23 cellular contexts compared by ENCODE assay signal in the genomic region with DNA sequence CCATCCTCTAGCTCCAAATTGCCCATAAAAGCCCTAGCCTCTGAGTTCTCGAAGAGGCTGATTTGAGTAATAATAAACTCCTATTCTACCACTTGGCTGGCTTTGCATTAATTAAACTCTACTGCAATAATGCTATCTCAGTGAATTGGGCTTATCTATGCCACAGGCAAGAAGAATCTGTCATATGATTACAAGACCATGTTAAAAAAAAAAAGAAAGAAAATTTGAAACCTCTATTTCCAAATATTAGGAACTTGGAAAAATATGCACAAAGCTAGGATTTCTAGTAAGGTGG. TPM values are rescaled to one million over a fixed set of nuclear protein-coding genes. Genes with fewer than 3 reads are reported as not detected.
"Had no signal": no experiment of that assay in that cellular context is flagged by ENCODE, and none has a peak within 500 bp of the region (broad histone marks: within the 10 kb centered on the region; RNA-seq: fewer than 3 reads in every experiment).

No MANE protein-coding gene starts in this region.

- H3K36me3 ChIP-seq: colonic mucosa, gastrocnemius medialis, left ventricle myocardium inferior, right atrium auricular region, tibial nerve had no signal

- H3K4me2 ChIP-seq: hepatocyte had no signal

- ATAC-seq: activated CD4-positive, alpha-beta T cell treated with anti-CD3 and anti-CD28 coated beads for 36 hours; activated CD8-positive, alpha-beta memory T cell treated with anti-CD3 and anti-CD28 coated beads, Interleukin-2, amount 10 ng/mL, durations not matched to agents 7 days and 5 days; activated CD8-positive, alpha-beta T cell treated with anti-CD3 and anti-CD28 coated beads, Interleukin-2, amount 10 ng/mL, durations not matched to agents 7 days and 5 days; activated naive CD8-positive, alpha-beta T cell treated with anti-CD3 and anti-CD28 coated beads, Interleukin-2, amount 50 U/mL, for 24 hours; gastrocnemius medialis; naive thymus-derived CD4-positive, alpha-beta T cell had no signal

- H3K9me3 ChIP-seq: colonic mucosa, gastrocnemius medialis, left ventricle myocardium inferior, right atrium auricular region, tibial nerve had no signal

- H3K4me1 ChIP-seq: colonic mucosa, gastrocnemius medialis, right atrium auricular region had no signal

- H3K27me3 ChIP-seq: colonic mucosa, gastrocnemius medialis, hepatocyte, right atrium auricular region, tibial nerve had no signal

- H3K36me3 Mint-ChIP-seq: activated CD8-positive, alpha-beta memory T cell treated with anti-CD3 and anti-CD28 coated beads, Interleukin-2, amount 10 ng/mL, durations not matched to agents 7 days and 5 days; activated naive CD4-positive, alpha-beta T cell treated with anti-CD3 and anti-CD28 coated beads, Interleukin-2, amount 50 U/mL, for 24 hours; naive thymus-derived CD4-positive, alpha-beta T cell had no signal

- H3K27ac ChIP-seq: colonic mucosa, gastrocnemius medialis, hepatocyte, left ventricle myocardium inferior, right atrium auricular region, tibial nerve had no signal

- DNase-seq: activated CD4-positive, alpha-beta T cell treated with anti-CD3 and anti-CD28 coated beads for 36 hours; activated CD4-positive, CD25-positive, alpha-beta regulatory T cell; activated CD8-positive, alpha-beta memory T cell treated with anti-CD3 and anti-CD28 coated beads, Interleukin-2, amount 10 ng/mL, durations not matched to agents 7 days and 5 days; activated CD8-positive, alpha-beta T cell treated with anti-CD3 and anti-CD28 coated beads, Interleukin-2, amount 10 ng/mL, durations not matched to agents 7 days and 5 days; activated naive CD8-positive, alpha-beta T cell treated with anti-CD3 and anti-CD28 coated beads, Interleukin-2, amount 50 U/mL, for 24 hours; activated T-cell treated with anti-CD3 and anti-CD28 coated beads, Interleukin-2, amount 50 U/mL, for 48 hours; amygdala; colonic mucosa; effector CD8-positive, alpha-beta T cell; gastrocnemius medialis; glutamatergic neuron; left ventricle myocardium inferior; midbrain; naive thymus-derived CD4-positive, alpha-beta T cell; nucleus accumbens; stimulated activated naive CD4-positive, alpha-beta T cell had no signal

- H3K9me3 Mint-ChIP-seq: activated naive CD4-positive, alpha-beta T cell treated with anti-CD3 and anti-CD28 coated beads, Interleukin-2, amount 50 U/mL, for 24 hours; activated naive CD8-positive, alpha-beta T cell treated with anti-CD3 and anti-CD28 coated beads, Interleukin-2, amount 50 U/mL, for 24 hours; activated T-helper 2 cell treated with anti-CD3 and anti-CD28 coated beads, Interferon-gamma antibody, Interleukin-2, Interleukin-4, amounts not matched to agents 10 μg/mL and 5 μg/mL and 100 μg/mL, durations not matched to agents 14 hours and 24 hours and 36 hours; neural crest cell had no signal

- H3K27ac Mint-ChIP-seq: activated CD4-positive, alpha-beta T cell treated with anti-CD3 and anti-CD28 coated beads for 36 hours; activated CD8-positive, alpha-beta memory T cell treated with anti-CD3 and anti-CD28 coated beads, Interleukin-2, amount 10 ng/mL, durations not matched to agents 7 days and 5 days; activated CD8-positive, alpha-beta T cell treated with anti-CD3 and anti-CD28 coated beads, Interleukin-2, amount 10 ng/mL, durations not matched to agents 7 days and 5 days; activated naive CD4-positive, alpha-beta T cell treated with anti-CD3 and anti-CD28 coated beads, Interleukin-2, amount 50 U/mL, for 24 hours; activated naive CD8-positive, alpha-beta T cell treated with anti-CD3 and anti-CD28 coated beads, Interleukin-2, amount 50 U/mL, for 24 hours; activated T-helper 2 cell treated with anti-CD3 and anti-CD28 coated beads, Interferon-gamma antibody, Interleukin-2, Interleukin-4, amounts not matched to agents 10 μg/mL and 5 μg/mL and 100 μg/mL, durations not matched to agents 14 hours and 24 hours and 36 hours; naive thymus-derived CD4-positive, alpha-beta T cell had no signal

- H3K79me2 ChIP-seq: hepatocyte had no signal

- H3K4me1 Mint-ChIP-seq: activated CD4-positive, alpha-beta T cell treated with anti-CD3 and anti-CD28 coated beads for 36 hours; activated CD8-positive, alpha-beta memory T cell treated with anti-CD3 and anti-CD28 coated beads, Interleukin-2, amount 10 ng/mL, durations not matched to agents 7 days and 5 days; activated naive CD4-positive, alpha-beta T cell treated with anti-CD3 and anti-CD28 coated beads, Interleukin-2, amount 50 U/mL, for 24 hours; activated naive CD8-positive, alpha-beta T cell treated with anti-CD3 and anti-CD28 coated beads, Interleukin-2, amount 50 U/mL, for 24 hours; naive thymus-derived CD4-positive, alpha-beta T cell; neural crest cell had no signal

- H3K4me3 ChIP-seq: colonic mucosa, gastrocnemius medialis, hepatocyte, left ventricle myocardium inferior, right atrium auricular region, tibial nerve had no signal

- H3K4me3 Mint-ChIP-seq: activated CD4-positive, alpha-beta T cell treated with anti-CD3 and anti-CD28 coated beads for 36 hours; activated CD8-positive, alpha-beta memory T cell treated with anti-CD3 and anti-CD28 coated beads, Interleukin-2, amount 10 ng/mL, durations not matched to agents 7 days and 5 days; activated CD8-positive, alpha-beta T cell treated with anti-CD3 and anti-CD28 coated beads, Interleukin-2, amount 10 ng/mL, durations not matched to agents 7 days and 5 days; activated naive CD4-positive, alpha-beta T cell treated with anti-CD3 and anti-CD28 coated beads, Interleukin-2, amount 50 U/mL, for 24 hours; activated naive CD8-positive, alpha-beta T cell treated with anti-CD3 and anti-CD28 coated beads, Interleukin-2, amount 50 U/mL, for 24 hours; naive thymus-derived CD4-positive, alpha-beta T cell; neural crest cell had no signal

RNA-seq across cellular contexts. Expression of gene SGIP1, which starts 27.6 kb away (rescaled TPM):
- total RNA-seq: activated CD8-positive, alpha-beta memory T cell treated with anti-CD3 and anti-CD28 coated beads, Interleukin-2, amount 10 ng/mL, durations not matched to agents 7 days and 5 days; activated CD8-positive, alpha-beta T cell treated with anti-CD3 and anti-CD28 coated beads, Interleukin-2, amount 10 ng/mL, durations not matched to agents 7 days and 5 days; activated T-helper 2 cell treated with anti-CD3 and anti-CD28 coated beads, Interferon-gamma antibody, Interleukin-2, Interleukin-4, amounts not matched to agents 10 μg/mL and 5 μg/mL and 100 μg/mL, durations not matched to agents 14 hours and 24 hours and 36 hours; naive thymus-derived CD4-positive, alpha-beta T cell; T-helper 2 cell treated with Interferon-gamma antibody and Interleukin-4, amounts not matched to agents 100 ng/mL and 5 ng/mL, for 36 hours had no signal
- polyA plus RNA-seq: naive thymus-derived CD4-positive, alpha-beta T cell had no signal
